Comparison of ENCODE assay signal across 1 cellular context in genomic region chr21:45427331-45428271, GRCh38.
TF ChIP-seq lines count a peak whose summit lies in the region.

No MANE protein-coding gene starts in this region.

TF ChIP-seq in GM23338, 12 proteins besides CTCF, POLR2A, EP300 and RAD21 (continued from another document):
- no peak for TF ChIP-seq ETS1 (IDR thresholded peaks at IDR 0.05)
- TF ChIP-seq STAT1 (IDR thresholded peaks at IDR 0.05; ENCODE audit: unreplicated experiment): no peak
- no peak for TF ChIP-seq JUNB (IDR thresholded peaks at IDR 0.05; ENCODE audit: unreplicated experiment)
- TF ChIP-seq EZH2phosphoT487 (IDR thresholded peaks at IDR 0.05; ENCODE audit: unreplicated experiment): no peak
- no peak for TF ChIP-seq POLR2AphosphoS5 (IDR thresholded peaks at IDR 0.05; ENCODE audit: low read depth)
- no peak for TF ChIP-seq ZNF114 (CRISPR knock-in tag; IDR thresholded peaks at IDR 0.05)
- no peak for TF ChIP-seq ZNF462 (CRISPR knock-in tag; IDR thresholded peaks at IDR 0.05)
- no peak for TF ChIP-seq NANOG (IDR thresholded peaks at IDR 0.05; ENCODE audit: borderline replicate concordance)
- TF ChIP-seq CREB1 (CRISPR knock-in tag; IDR thresholded peaks at IDR 0.05; ENCODE audit: low read depth): no peak
- no peak for TF ChIP-seq ZNF331 (CRISPR knock-in tag; IDR thresholded peaks at IDR 0.05; ENCODE audit: low read depth)
TF ChIP-seq in GM23338: peak in this region for 0.
